ENCODE assay signal across 1 cellular context in the genomic region with DNA sequence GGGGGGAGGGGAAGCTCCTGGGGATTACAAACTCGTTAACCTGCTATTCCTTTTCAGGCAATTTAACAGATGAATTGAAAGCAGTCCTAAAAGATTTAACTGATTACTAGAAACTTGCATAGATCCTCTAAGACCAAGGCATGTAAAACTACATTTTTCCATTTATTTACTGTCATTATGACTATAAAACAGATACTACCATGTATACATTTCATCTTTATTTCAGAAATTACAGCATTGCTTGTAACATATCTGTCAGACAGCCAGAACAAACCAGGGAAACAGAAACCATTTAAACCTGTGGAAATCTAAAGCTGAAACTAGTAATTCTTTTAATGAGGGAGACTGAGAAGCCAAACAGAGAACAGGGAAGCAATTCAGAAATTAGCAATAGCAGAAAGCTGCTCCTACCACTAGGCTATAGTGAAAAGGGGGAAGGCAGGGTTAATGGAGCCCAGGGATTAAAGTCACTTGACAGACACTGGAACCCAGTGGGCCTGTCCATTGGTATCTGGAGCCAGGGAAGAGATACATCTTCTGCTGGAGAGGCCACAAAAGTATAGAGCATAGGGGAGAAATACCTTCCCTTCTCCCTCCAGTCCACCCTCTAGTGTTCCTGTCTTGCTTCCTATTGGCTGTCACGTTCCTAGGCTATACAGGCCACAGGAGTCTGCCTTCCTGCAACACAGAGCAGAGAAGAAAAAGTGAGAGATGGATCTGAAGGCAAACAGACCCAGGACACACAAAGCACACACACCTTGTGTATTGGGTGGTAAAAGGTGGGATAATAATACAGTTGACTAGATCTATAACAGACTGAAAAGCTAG.
TF ChIP-seq lines count a peak whose summit lies in the region.

No MANE protein-coding gene starts in this region.

TF ChIP-seq in GM12878, 131 proteins besides CTCF, POLR2A, EP300 and RAD21:
- no peak for TF ChIP-seq LARP7 (IDR thresholded peaks at IDR 0.05)
- TF ChIP-seq POLR2AphosphoS2 (IDR thresholded peaks at IDR 0.05; ENCODE audit: low read depth, low read length), result no peak
- TF ChIP-seq, protein P1, sequence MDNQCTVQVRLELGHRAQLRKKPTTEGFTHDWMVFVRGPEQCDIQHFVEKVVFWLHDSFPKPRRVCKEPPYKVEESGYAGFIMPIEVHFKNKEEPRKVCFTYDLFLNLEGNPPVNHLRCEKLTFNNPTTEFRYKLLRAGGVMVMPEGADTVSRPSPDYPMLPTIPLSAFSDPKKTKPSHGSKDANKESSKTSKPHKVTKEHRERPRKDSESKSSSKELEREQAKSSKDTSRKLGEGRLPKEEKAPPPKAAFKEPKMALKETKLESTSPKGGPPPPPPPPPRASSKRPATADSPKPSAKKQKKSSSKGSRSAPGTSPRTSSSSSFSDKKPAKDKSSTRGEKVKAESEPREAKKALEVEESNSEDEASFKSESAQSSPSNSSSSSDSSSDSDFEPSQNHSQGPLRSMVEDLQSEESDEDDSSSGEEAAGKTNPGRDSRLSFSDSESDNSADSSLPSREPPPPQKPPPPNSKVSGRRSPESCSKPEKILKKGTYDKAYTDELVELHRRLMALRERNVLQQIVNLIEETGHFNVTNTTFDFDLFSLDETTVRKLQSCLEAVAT (IDR thresholded peaks at IDR 0.05), result no peak
- TF ChIP-seq CBFB (IDR thresholded peaks at IDR 0.05; ENCODE audit: low read depth), result no peak
- TF ChIP-seq ESRRA (IDR thresholded peaks at IDR 0.05; ENCODE audit: low read length), result no peak
- TF ChIP-seq KLF5 (IDR thresholded peaks at IDR 0.05; ENCODE audit: partially characterized antibody), result no peak
- TF ChIP-seq EZH2 (IDR thresholded peaks at IDR 0.05; ENCODE audit: borderline replicate concordance, control insufficient read depth, low read depth, low read length), result no peak
- no peak for TF ChIP-seq NFXL1 (IDR thresholded peaks at IDR 0.05; ENCODE audit: borderline replicate concordance)
- no peak for TF ChIP-seq HDAC2 (IDR thresholded peaks at IDR 0.05)
- no peak for TF ChIP-seq TCF12 (IDR thresholded peaks at IDR 0.05; ENCODE audit: low read depth, low read length)
- TF ChIP-seq, protein P2, sequence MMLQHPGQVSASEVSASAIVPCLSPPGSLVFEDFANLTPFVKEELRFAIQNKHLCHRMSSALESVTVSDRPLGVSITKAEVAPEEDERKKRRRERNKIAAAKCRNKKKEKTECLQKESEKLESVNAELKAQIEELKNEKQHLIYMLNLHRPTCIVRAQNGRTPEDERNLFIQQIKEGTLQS (IDR thresholded peaks at IDR 0.05; ENCODE audit: borderline replicate concordance, extremely low read depth, low read depth, low read length), result no peak
- TF ChIP-seq IKZF1 (conservative IDR thresholded peaks at IDR 0.05), result no peak
- TF ChIP-seq EGR1 (IDR thresholded peaks at IDR 0.05; ENCODE audit: borderline replicate concordance in 1 of 2, low read depth in 2 of 2, low read length in 2 of 2), result no peak
- TF ChIP-seq, protein P3, sequence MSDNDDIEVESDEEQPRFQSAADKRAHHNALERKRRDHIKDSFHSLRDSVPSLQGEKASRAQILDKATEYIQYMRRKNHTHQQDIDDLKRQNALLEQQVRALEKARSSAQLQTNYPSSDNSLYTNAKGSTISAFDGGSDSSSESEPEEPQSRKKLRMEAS (IDR thresholded peaks at IDR 0.05; ENCODE audit: low read depth, low read length), result no peak
- TF ChIP-seq EED (IDR thresholded peaks at IDR 0.05; ENCODE audit: low read depth), result no peak
- no peak for TF ChIP-seq GATAD2B (conservative IDR thresholded peaks at IDR 0.05; ENCODE audit: low read depth)
- TF ChIP-seq, protein P4, sequence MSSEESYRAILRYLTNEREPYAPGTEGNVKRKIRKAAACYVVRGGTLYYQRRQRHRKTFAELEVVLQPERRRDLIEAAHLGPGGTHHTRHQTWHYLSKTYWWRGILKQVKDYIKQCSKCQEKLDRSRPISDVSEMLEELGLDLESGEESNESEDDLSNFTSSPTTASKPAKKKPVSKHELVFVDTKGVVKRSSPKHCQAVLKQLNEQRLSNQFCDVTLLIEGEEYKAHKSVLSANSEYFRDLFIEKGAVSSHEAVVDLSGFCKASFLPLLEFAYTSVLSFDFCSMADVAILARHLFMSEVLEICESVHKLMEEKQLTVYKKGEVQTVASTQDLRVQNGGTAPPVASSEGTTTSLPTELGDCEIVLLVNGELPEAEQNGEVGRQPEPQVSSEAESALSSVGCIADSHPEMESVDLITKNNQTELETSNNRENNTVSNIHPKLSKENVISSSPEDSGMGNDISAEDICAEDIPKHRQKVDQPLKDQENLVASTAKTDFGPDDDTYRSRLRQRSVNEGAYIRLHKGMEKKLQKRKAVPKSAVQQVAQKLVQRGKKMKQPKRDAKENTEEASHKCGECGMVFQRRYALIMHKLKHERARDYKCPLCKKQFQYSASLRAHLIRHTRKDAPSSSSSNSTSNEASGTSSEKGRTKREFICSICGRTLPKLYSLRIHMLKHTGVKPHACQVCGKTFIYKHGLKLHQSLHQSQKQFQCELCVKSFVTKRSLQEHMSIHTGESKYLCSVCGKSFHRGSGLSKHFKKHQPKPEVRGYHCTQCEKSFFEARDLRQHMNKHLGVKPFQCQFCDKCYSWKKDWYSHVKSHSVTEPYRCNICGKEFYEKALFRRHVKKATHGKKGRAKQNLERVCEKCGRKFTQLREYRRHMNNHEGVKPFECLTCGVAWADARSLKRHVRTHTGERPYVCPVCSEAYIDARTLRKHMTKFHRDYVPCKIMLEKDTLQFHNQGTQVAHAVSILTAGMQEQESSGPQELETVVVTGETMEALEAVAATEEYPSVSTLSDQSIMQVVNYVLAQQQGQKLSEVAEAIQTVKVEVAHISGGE (CRISPR knock-in tag; IDR thresholded peaks at IDR 0.05), result no peak
- no peak for TF ChIP-seq ZNF207 (IDR thresholded peaks at IDR 0.05; ENCODE audit: borderline replicate concordance)
- TF ChIP-seq, protein P5, sequence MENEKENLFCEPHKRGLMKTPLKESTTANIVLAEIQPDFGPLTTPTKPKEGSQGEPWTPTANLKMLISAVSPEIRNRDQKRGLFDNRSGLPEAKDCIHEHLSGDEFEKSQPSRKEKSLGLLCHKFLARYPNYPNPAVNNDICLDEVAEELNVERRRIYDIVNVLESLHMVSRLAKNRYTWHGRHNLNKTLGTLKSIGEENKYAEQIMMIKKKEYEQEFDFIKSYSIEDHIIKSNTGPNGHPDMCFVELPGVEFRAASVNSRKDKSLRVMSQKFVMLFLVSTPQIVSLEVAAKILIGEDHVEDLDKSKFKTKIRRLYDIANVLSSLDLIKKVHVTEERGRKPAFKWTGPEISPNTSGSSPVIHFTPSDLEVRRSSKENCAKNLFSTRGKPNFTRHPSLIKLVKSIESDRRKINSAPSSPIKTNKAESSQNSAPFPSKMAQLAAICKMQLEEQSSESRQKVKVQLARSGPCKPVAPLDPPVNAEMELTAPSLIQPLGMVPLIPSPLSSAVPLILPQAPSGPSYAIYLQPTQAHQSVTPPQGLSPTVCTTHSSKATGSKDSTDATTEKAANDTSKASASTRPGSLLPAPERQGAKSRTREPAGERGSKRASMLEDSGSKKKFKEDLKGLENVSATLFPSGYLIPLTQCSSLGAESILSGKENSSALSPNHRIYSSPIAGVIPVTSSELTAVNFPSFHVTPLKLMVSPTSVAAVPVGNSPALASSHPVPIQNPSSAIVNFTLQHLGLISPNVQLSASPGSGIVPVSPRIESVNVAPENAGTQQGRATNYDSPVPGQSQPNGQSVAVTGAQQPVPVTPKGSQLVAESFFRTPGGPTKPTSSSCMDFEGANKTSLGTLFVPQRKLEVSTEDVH (IDR thresholded peaks at IDR 0.05; ENCODE audit: low read depth, partially characterized antibody), result no peak
TF ChIP-seq in GM12878: peak in this region for 0.
